In the genomic region with DNA sequence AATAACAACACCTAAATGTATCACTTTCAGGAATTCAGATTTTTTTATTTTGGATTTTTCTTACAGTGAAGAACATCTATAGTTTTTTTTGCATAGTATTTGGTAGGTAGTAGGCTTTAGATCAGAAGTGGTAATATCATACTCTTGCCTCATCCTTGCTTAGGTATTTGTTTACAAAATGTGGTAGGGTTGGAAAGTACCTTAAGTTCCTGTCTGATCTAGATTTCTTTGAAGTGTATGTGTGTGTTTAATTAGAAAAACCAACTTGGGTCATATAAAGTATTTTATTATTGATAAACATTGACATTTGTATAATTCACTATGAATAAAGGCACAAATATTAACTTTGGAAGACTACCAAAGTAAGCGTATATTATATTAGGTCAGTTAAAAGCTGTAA, we compare ENCODE assay signal across 9 cellular contexts.
A peak's percentile ranks its signal among the peaks of the same experiment; 100 is the strongest.
DNase-seq lines count a peak whose midpoint lies in the region; ATAC-seq and TF ChIP-seq lines count a peak whose summit lies in the region.
"Had no signal": no experiment of that assay in that cellular context is flagged by ENCODE, and none has a peak within 500 bp of the region (broad histone marks: within the 10 kb centered on the region; RNA-seq: fewer than 3 reads in every experiment).

No MANE protein-coding gene starts in this region.

- ATAC-seq in GM21526 (IDR thresholded peaks at IDR 0.05; ENCODE audit: low FRiP score, unreplicated experiment), result peak; percentile 48
- no peak for ATAC-seq in foreskin keratinocyte

- peaks cover 14% of the 10 kb centered on the region for H3K36me3 Mint-ChIP-seq in IgD-negative memory B cell
- no peaks in the 10 kb centered on the region for H3K36me3 Mint-ChIP-seq in osteocyte (ENCODE audit: unreplicated experiment)

- no peaks in the 10 kb centered on the region for H3K9me3 Mint-ChIP-seq in IgD-negative memory B cell
- no peaks in the 10 kb centered on the region for H3K9me3 Mint-ChIP-seq in osteocyte (ENCODE audit: unreplicated experiment)

- no peak for TF ChIP-seq POLR2A in thyroid gland (IDR thresholded peaks at IDR 0.05)

- DNase-seq in GM12865 (ENCODE audit: low read depth), result peak; percentile 58
- peak; percentile 42 for DNase-seq in fibroblast of villous mesenchyme (ENCODE audit: low read depth)
- DNase-seq in osteocyte (ENCODE audit: extremely low spot score, unreplicated experiment), result no peak
- DNase-seq in thyroid gland, result no peak
- DNase-seq in foreskin keratinocyte, result no peak
- no peak for DNase-seq in activated CD4-positive, alpha-beta T cell treated with anti-CD3 and anti-CD28 coated beads for 1 hour
- DNase-seq: NCI-H524 had no signal

- H3K27me3 Mint-ChIP-seq in IgD-negative memory B cell (no peaks in the 10 kb centered on the region), osteocyte (ENCODE audit: unreplicated experiment) (no peaks in the 10 kb centered on the region)

- H3K27ac ChIP-seq in thyroid gland (no peak overlapping the region), foreskin keratinocyte (no peak overlapping the region)

- no peaks in the 10 kb centered on the region for H3K4me1 ChIP-seq in thyroid gland
- no peaks in the 10 kb centered on the region for H3K4me1 ChIP-seq in foreskin keratinocyte

- H3K4me3 Mint-ChIP-seq in IgD-negative memory B cell, result peak overlapping the region in 3 of 4 donors; percentile 34 to 76 (median 54)
- no peak overlapping the region for H3K4me3 Mint-ChIP-seq in osteocyte (ENCODE audit: unreplicated experiment)

- intact Hi-C loops in thyroid gland (cut with DNase I), result loop anchor here (5.0 to 10.0 kb wide), 3 partner anchors 178 to 645 kb away; no protein-coding TSS in a partner anchor

- H3K9me3 ChIP-seq in thyroid gland, result no peaks in the 10 kb centered on the region

- H3K27ac Mint-ChIP-seq in IgD-negative memory B cell, result peak overlapping the region; percentile 84 to 95 (median 92)
- H3K27ac Mint-ChIP-seq in osteocyte (ENCODE audit: unreplicated experiment), result no peak overlapping the region

- H3K4me3 ChIP-seq in GM12865 (ENCODE audit: low read depth, low read length) (no peak overlapping the region), fibroblast of villous mesenchyme (ENCODE audit: low read depth, low read length) (no peak overlapping the region), thyroid gland (replicated peaks in 1 of 3) (no peak overlapping the region)

- H3K4me1 Mint-ChIP-seq in IgD-negative memory B cell (peaks cover 15 to 38% (median 25%) of the 10 kb centered on the region in 3 donors), osteocyte (ENCODE audit: unreplicated experiment) (no peaks in the 10 kb centered on the region)

- 88 to 95% methylated on average over 1 of the region's 1 CpG for WGBS in thyroid gland, 2 donors

- no peak for TF ChIP-seq CTCF in GM12865 (IDR thresholded peaks at IDR 0.05; ENCODE audit: insufficient read depth, low read depth, low read length, missing control alignments)
- no peak for TF ChIP-seq CTCF in fibroblast of villous mesenchyme (IDR thresholded peaks at IDR 0.05; ENCODE audit: insufficient read depth, low read depth, low read length)
- TF ChIP-seq CTCF in osteocyte (IDR thresholded peaks at IDR 0.05), result no peak
- TF ChIP-seq CTCF in thyroid gland (IDR thresholded peaks at IDR 0.05), result no peak
- no peak for TF ChIP-seq CTCF in foreskin keratinocyte (conservative IDR thresholded peaks at IDR 0.05)

- H3K27me3 ChIP-seq in thyroid gland, result no peaks in the 10 kb centered on the region
- no peaks in the 10 kb centered on the region for H3K27me3 ChIP-seq in foreskin keratinocyte

- no peaks in the 10 kb centered on the region for H3K36me3 ChIP-seq in thyroid gland

Comparison
In these comparisons a context has a peak if more than half of its experiments do, and no peak if none do; other contexts are left out.
1. DNase-seq: peak in GM12865 (single experiment) and fibroblast of villous mesenchyme (single experiment); none in osteocyte (single experiment), thyroid gland (0 of 2), foreskin keratinocyte (0 of 2) and activated CD4-positive, alpha-beta T cell treated with anti-CD3 and anti-CD28 coated beads for 1 hour (single experiment).